1 cellular context compared by ENCODE assay signal in genomic region chr14:61360796-61361526, GRCh38.
TF ChIP-seq lines count a peak whose summit lies in the region.

No MANE protein-coding gene starts in this region.

TF ChIP-seq in HCT116, 20 proteins besides CTCF, POLR2A, EP300 and RAD21:
- TF ChIP-seq FOSL1 (IDR thresholded peaks at IDR 0.05; ENCODE audit: low read depth) (peak; percentile 26; the same call in 1 of the 2 replicates), EGR1 (IDR thresholded peaks at IDR 0.05; ENCODE audit: low read depth) (no peak)
